ENCODE assay signal across 1 cellular context in the genomic region with DNA sequence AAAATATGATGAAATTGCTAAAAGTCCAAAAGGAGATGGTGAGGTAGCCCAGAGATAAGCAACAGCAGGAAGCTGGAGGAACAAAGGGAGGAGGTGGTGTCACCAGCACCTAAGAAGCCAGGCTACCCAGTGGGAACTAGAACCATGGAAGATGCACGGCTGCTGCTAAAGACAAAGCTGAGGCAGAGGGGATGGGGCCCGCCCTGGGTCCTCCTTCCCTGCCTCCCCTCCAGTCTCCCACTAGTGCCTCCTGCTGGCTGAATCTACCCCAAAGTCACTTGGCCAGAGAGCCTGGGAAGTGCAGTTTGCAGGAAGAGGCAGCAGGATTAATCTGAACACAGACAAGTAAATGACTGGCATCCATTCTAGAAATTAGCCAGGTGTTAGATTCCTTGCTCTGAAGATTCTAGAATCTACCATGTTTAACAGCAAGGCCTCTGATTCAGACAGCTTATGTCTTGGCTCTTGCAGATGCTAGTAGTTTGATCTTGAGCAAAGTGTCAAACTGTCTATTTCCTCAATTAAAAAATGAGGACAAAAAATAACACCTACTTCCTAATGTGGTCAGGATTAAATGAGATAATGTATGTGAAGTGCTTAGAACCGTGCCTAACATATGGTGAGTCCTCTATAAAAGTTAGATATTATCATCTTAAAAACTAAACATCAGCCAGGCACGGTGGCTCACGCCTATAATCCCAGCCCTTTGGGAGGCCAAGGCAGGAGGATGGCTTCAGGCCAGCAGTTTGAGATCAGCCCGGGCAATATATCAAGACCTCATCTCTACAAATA.
TF ChIP-seq lines count a peak whose summit lies in the region.

No MANE protein-coding gene starts in this region.

TF ChIP-seq in SK-N-SH, 30 proteins besides CTCF, POLR2A, EP300 and RAD21 (continued from another document):
- TF ChIP-seq, protein P1, sequence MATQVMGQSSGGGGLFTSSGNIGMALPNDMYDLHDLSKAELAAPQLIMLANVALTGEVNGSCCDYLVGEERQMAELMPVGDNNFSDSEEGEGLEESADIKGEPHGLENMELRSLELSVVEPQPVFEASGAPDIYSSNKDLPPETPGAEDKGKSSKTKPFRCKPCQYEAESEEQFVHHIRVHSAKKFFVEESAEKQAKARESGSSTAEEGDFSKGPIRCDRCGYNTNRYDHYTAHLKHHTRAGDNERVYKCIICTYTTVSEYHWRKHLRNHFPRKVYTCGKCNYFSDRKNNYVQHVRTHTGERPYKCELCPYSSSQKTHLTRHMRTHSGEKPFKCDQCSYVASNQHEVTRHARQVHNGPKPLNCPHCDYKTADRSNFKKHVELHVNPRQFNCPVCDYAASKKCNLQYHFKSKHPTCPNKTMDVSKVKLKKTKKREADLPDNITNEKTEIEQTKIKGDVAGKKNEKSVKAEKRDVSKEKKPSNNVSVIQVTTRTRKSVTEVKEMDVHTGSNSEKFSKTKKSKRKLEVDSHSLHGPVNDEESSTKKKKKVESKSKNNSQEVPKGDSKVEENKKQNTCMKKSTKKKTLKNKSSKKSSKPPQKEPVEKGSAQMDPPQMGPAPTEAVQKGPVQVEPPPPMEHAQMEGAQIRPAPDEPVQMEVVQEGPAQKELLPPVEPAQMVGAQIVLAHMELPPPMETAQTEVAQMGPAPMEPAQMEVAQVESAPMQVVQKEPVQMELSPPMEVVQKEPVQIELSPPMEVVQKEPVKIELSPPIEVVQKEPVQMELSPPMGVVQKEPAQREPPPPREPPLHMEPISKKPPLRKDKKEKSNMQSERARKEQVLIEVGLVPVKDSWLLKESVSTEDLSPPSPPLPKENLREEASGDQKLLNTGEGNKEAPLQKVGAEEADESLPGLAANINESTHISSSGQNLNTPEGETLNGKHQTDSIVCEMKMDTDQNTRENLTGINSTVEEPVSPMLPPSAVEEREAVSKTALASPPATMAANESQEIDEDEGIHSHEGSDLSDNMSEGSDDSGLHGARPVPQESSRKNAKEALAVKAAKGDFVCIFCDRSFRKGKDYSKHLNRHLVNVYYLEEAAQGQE (IDR thresholded peaks at IDR 0.05; ENCODE audit: low read depth, low read length) = no peak
- TF ChIP-seq GABPA (IDR thresholded peaks at IDR 0.05; ENCODE audit: low read depth) (no peak), TAF1 (IDR thresholded peaks at IDR 0.05; ENCODE audit: borderline replicate concordance, low read depth, low read length) (no peak), MXI1 (IDR thresholded peaks at IDR 0.05; ENCODE audit: low read depth, low read length) (no peak), SIN3A (IDR thresholded peaks at IDR 0.05; ENCODE audit: borderline replicate concordance, low read depth, low read length) (no peak)
TF ChIP-seq in SK-N-SH: peak in this region for 0.
